11 cellular contexts compared by ENCODE assay signal in the genomic region with DNA sequence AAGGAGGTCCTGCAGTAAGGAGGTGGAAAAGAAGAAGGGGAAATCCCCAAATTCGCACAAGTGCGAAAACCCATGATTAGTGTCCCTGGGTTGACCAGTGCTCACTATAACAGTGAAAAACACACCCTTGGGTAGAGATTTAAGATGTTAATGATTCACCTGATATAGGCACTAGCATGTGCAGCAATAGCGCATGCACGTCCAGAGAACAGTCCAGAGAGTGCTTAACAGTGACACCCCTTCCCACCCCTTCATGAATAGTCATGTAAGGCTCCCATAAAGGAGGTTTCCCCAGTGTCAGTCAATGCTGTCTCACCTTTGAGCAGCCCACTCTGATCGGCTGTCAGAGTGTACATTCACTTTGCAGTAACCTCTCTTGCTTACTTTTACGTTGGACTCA. TPM values are rescaled to one million over a fixed set of nuclear protein-coding genes. Genes with fewer than 3 reads are reported as not detected.
DNase-seq lines count a peak whose midpoint lies in the region; ATAC-seq, FAIRE-seq and TF ChIP-seq lines count a peak whose summit lies in the region.
"Not testable (repeated sequence)": the region's sequence is repeated elsewhere in the genome, so short reads cannot be mapped to it uniquely, and the experiment has no call there.
"Had no signal": no experiment of that assay in that cellular context is flagged by ENCODE, and none has a peak within 500 bp of the region (broad histone marks: within the 10 kb centered on the region; RNA-seq: fewer than 3 reads in every experiment).

No MANE protein-coding gene starts in this region.

- DNase-seq in activated CD4-positive, alpha-beta T cell treated with anti-CD3 and anti-CD28 coated beads, Interleukin-2, amount 10 ng/mL, durations not matched to agents 24 days and 14 days: peak; percentile 25
- not testable (repeated sequence) for DNase-seq in central memory CD8-positive, alpha-beta T cell (ENCODE audit: low spot score in 2 of 2); effector memory CD8-positive, alpha-beta T cell; immature natural killer cell; left colon; HepG2 (ENCODE audit: low spot score); mucosa of descending colon; natural killer cell

- intact Hi-C loops in activated CD4-positive, alpha-beta T cell treated with anti-CD3 and anti-CD28 coated beads, Interleukin-2, amount 10 ng/mL, durations not matched to agents 24 days and 14 days (cut with micrococcal nuclease); left colon (cut with DNase I, micrococcal nuclease); HepG2 (cut with micrococcal nuclease; ENCODE audit: unreplicated experiment); mucosa of descending colon (cut with DNase I, micrococcal nuclease); natural killer cell (cut with micrococcal nuclease): not testable (repeated sequence)

- not testable (repeated sequence) for H3K27ac Mint-ChIP-seq in activated CD4-positive, alpha-beta T cell treated with anti-CD3 and anti-CD28 coated beads, Interleukin-2, amount 10 ng/mL, durations not matched to agents 24 days and 14 days; central memory CD8-positive, alpha-beta T cell (ENCODE audit: low read depth)
- peak overlapping the region; percentile 15 to 72 for H3K27ac Mint-ChIP-seq in effector memory CD8-positive, alpha-beta T cell
- H3K27ac Mint-ChIP-seq in immature natural killer cell: peak overlapping the region in 4 of 6 donors; percentile 28 to 82 (median 76)
- peak overlapping the region in 1 of 2 donors; percentile 43 for H3K27ac Mint-ChIP-seq in natural killer cell

- peak; percentile 6 for ATAC-seq in central memory CD8-positive, alpha-beta T cell (replicated peaks; ENCODE audit: extremely low read depth, poor library complexity, severe bottlenecking)
- ATAC-seq in effector memory CD8-positive, alpha-beta T cell (replicated peaks): not testable (repeated sequence)
- ATAC-seq in left colon (peak; percentile 86), HepG2 (peak; percentile 33; the same call in 1 of the 3 replicates), mucosa of descending colon (peak; percentile 64), natural killer cell (peak; percentile 5 to 20 (median 11))

- TF ChIP-seq EP300 in HepG2 (IDR thresholded peaks at IDR 0.05; ENCODE audit: low read depth in 2 of 2, low read length in 2 of 2); HepG2 (CRISPR knock-in tag; IDR thresholded peaks at IDR 0.05; ENCODE audit: borderline replicate concordance): not testable (repeated sequence)

- POLR2A ChIA-PET in HepG2 (lab: Yijun Ruan, JAX): not testable (repeated sequence)

- H3K9me3 ChIP-seq in HepG2 (ENCODE audit: low read length); mucosa of descending colon: not testable (repeated sequence)

- TF ChIP-seq POLR2A in HepG2 (IDR thresholded peaks at IDR 0.05; ENCODE audit: insufficient read depth in 1 of 2, low read depth in 2 of 2, low read length in 2 of 2): not testable (repeated sequence)

- H3K36me3 ChIP-seq in HepG2 (replicated peaks in 1 of 2; ENCODE audit: control insufficient read depth in 1 of 2, insufficient read depth in 2 of 2, low read length in 2 of 2); mucosa of descending colon (ENCODE audit: low read depth): not testable (repeated sequence)

- H3K4me3 Mint-ChIP-seq in activated CD4-positive, alpha-beta T cell treated with anti-CD3 and anti-CD28 coated beads, Interleukin-2, amount 10 ng/mL, durations not matched to agents 24 days and 14 days; central memory CD8-positive, alpha-beta T cell; effector memory CD8-positive, alpha-beta T cell; immature natural killer cell; natural killer cell: not testable (repeated sequence)

- BruUV-seq in HepG2 (replicated peaks; lab: Mats Ljungman, UMichigan): not testable (repeated sequence)

- H3K4me2 ChIP-seq in HepG2 (ENCODE audit: low read depth, low read length): not testable (repeated sequence)

- H3K36me3 Mint-ChIP-seq in activated CD4-positive, alpha-beta T cell treated with anti-CD3 and anti-CD28 coated beads, Interleukin-2, amount 10 ng/mL, durations not matched to agents 24 days and 14 days (ENCODE audit: low read depth); central memory CD8-positive, alpha-beta T cell (ENCODE audit: insufficient read depth); effector memory CD8-positive, alpha-beta T cell (ENCODE audit: insufficient read depth); immature natural killer cell; natural killer cell: not testable (repeated sequence)

- H3K4me1 Mint-ChIP-seq in activated CD4-positive, alpha-beta T cell treated with anti-CD3 and anti-CD28 coated beads, Interleukin-2, amount 10 ng/mL, durations not matched to agents 24 days and 14 days; central memory CD8-positive, alpha-beta T cell: not testable (repeated sequence)
- peaks cover 0 to 15% of the 10 kb centered on the region in 2 donors for H3K4me1 Mint-ChIP-seq in effector memory CD8-positive, alpha-beta T cell (ENCODE audit: low read depth in 2 of 2)
- H3K4me1 Mint-ChIP-seq in immature natural killer cell (peaks cover 11 to 30% of the 10 kb centered on the region in 2 donors), natural killer cell (peaks cover 9 to 20% of the 10 kb centered on the region in 2 donors)

- not testable (repeated sequence) for H3K9ac ChIP-seq in HepG2 (ENCODE audit: insufficient read depth, low read depth, low read length)

- no CpG with 5 or more reads among the region's 6 CpGs for whole genome bisulfite sequencing in HepG2 (ENCODE audit: low lambda C conversion rate)

- in situ Hi-C loops in HepG2 (cut with HindIII; ENCODE audit: extremely low pct_ligation_motif_present, low pct_unique_long_range_greater_than_20kb): not testable (repeated sequence)

- not testable (repeated sequence) for H3K27me3 ChIP-seq in HepG2 (ENCODE audit: control insufficient read depth in 1 of 2, insufficient read depth in 2 of 2, low read length in 2 of 2)

- not testable (repeated sequence) for TF ChIP-seq CTCF in HepG2 (CRISPR knock-in tag; IDR thresholded peaks at IDR 0.05); mucosa of descending colon (IDR thresholded peaks at IDR 0.05); natural killer cell (IDR thresholded peaks at IDR 0.05)

- FAIRE-seq in HepG2 (lab: Jason Lieb, UNC): not testable (repeated sequence)

- H3K4me3 ChIP-seq in HepG2 (replicated peaks in 1 of 3; ENCODE audit: insufficient read depth in 1 of 3, low read depth in 2 of 3, low read length in 3 of 3); mucosa of descending colon: not testable (repeated sequence)

- not testable (repeated sequence) for TF ChIP-seq RAD21 in HepG2 (CRISPR knock-in tag; IDR thresholded peaks at IDR 0.05)

- H3K27me3 Mint-ChIP-seq in activated CD4-positive, alpha-beta T cell treated with anti-CD3 and anti-CD28 coated beads, Interleukin-2, amount 10 ng/mL, durations not matched to agents 24 days and 14 days; central memory CD8-positive, alpha-beta T cell; effector memory CD8-positive, alpha-beta T cell; immature natural killer cell (ENCODE audit: low read depth in 3 of 3); natural killer cell (ENCODE audit: low read depth in 2 of 2): not testable (repeated sequence)

- H2AFZ ChIP-seq in HepG2 (ENCODE audit: low read length): not testable (repeated sequence)

- H3K4me1 ChIP-seq in HepG2 (ENCODE audit: insufficient read depth, low read length); mucosa of descending colon (ENCODE audit: low read depth): not testable (repeated sequence)

- not testable (repeated sequence) for H3K79me2 ChIP-seq in HepG2 (ENCODE audit: insufficient read depth, low read length)

- not testable (repeated sequence) for H3K27ac ChIP-seq in HepG2 (ENCODE audit: extremely low read length, insufficient read depth, low read length)

- CTCF ChIA-PET in HepG2 (lab: Yijun Ruan, JAX; ENCODE audit: low intra/inter-chr PET ratio, low total read pairs): not testable (repeated sequence)

- H4K20me1 ChIP-seq in HepG2 (ENCODE audit: insufficient read depth, low read length): not testable (repeated sequence)

- not testable (repeated sequence) for H3K9me3 Mint-ChIP-seq in activated CD4-positive, alpha-beta T cell treated with anti-CD3 and anti-CD28 coated beads, Interleukin-2, amount 10 ng/mL, durations not matched to agents 24 days and 14 days; central memory CD8-positive, alpha-beta T cell; effector memory CD8-positive, alpha-beta T cell; immature natural killer cell; natural killer cell

RNA-seq across cellular contexts. Expression of gene NUTM2B, which starts 6.4 kb away (rescaled TPM):
- 0.91 and 1.1 TPM in 2 replicates for total RNA-seq in activated CD4-positive, alpha-beta T cell treated with anti-CD3 and anti-CD28 coated beads, Interleukin-2, amount 10 ng/mL, durations not matched to agents 24 days and 14 days
- under 1 TPM in 1 of 3 donors, not detected in 2; 0.09 TPM for polyA plus RNA-seq in immature natural killer cell
- 1 to 10 TPM; 1.3 to 1.5 TPM for total RNA-seq in left colon
- total RNA-seq in HepG2 (2016; rRNA removed; fragmentation: Illumina TruSeq; extraction: Trizol): 0.27 TPM in 2 replicates
- total RNA-seq in HepG2 (2016; cell fraction: cytosol; rRNA removed; fragmentation: Illumina TruSeq; extraction: Trizol; ENCODE audit: low read depth): 0.10 and 0.53 TPM in 2 replicates
- total RNA-seq in HepG2 (2016; cell fraction: insoluble cytoplasmic fraction; rRNA removed; fragmentation: Illumina TruSeq; extraction: Trizol): 0.42 and 0.48 TPM in 2 replicates
- total RNA-seq in HepG2 (2016; cell fraction: membrane; rRNA removed; fragmentation: Illumina TruSeq; extraction: Trizol): 0.22 and 0.24 TPM in 2 replicates
- total RNA-seq in HepG2 (2016; cell fraction: nucleus; rRNA removed; fragmentation: Illumina TruSeq; extraction: Trizol): 0.41 and 0.56 TPM in 2 replicates
- 0.16 and 0.20 TPM in 2 replicates for polyA plus RNA-seq in HepG2 (2011; rRNA removed)
- polyA plus RNA-seq in HepG2 (2011; cell fraction: cytosol; rRNA removed): 0.13 TPM in 2 replicates
- 0.24 and 0.31 TPM in 2 replicates for polyA plus RNA-seq in HepG2 (2011; cell fraction: nucleus; rRNA removed)
- polyA plus RNA-seq in HepG2 (2012): 0.39 and 0.53 TPM in 2 replicates
- 0.08 and 0.35 TPM in 2 replicates for polyA plus RNA-seq in HepG2 (2016; cell fraction: cytosol; fragmentation: Illumina TruSeq; extraction: Trizol; ENCODE audit: low read depth)
- polyA plus RNA-seq in HepG2 (2016; cell fraction: insoluble cytoplasmic fraction; fragmentation: Illumina TruSeq; extraction: Trizol; ENCODE audit: low read depth): 0.46 and 0.53 TPM in 2 replicates
- polyA plus RNA-seq in HepG2 (2016; cell fraction: membrane; fragmentation: Illumina TruSeq; extraction: Trizol; ENCODE audit: low read depth): 0.13 and 0.26 TPM in 2 replicates
- polyA plus RNA-seq in HepG2 (2016; cell fraction: nucleus; fragmentation: Illumina TruSeq; extraction: Trizol; ENCODE audit: insufficient read depth, low read depth): 0.45 and 0.62 TPM in 2 replicates
- 0.12 and 0.30 TPM in 2 replicates for polyA minus RNA-seq in HepG2 (2011; rRNA and poly(A)+ RNA removed; ENCODE audit: low replicate concordance)
- not detected in 2 replicates for polyA minus RNA-seq in HepG2 (2011; cell fraction: cytosol; rRNA and poly(A)+ RNA removed)
- 0.52 and 0.62 TPM in 2 replicates for polyA minus RNA-seq in HepG2 (2011; cell fraction: nucleus; rRNA and poly(A)+ RNA removed)
- 1 to 10 TPM in 2 of 3 donors, under 1 TPM in 1; 0.87 to 2.8 (median 1.0) TPM for total RNA-seq in mucosa of descending colon
- 1 to 10 TPM in 2 of 3 donors, under 1 TPM in 1; 0.75 to 2.1 (median 1.3) TPM for total RNA-seq in natural killer cell
- polyA plus RNA-seq: AG04450; CD14-positive monocyte; CD8-positive, alpha-beta memory T cell had no signal
